Comparison of ENCODE assay signal across 8 cellular contexts in genomic region chr9:132268725-132269352, GRCh38.
DNase-seq lines count a peak whose midpoint lies in the region; ATAC-seq and TF ChIP-seq lines count a peak whose summit lies in the region.

No MANE protein-coding gene starts in this region.

- POLR2A ChIA-PET in A673 (lab: Charles Lee; ENCODE audit: low non-redundant PET), result no interaction called here
- POLR2A ChIA-PET in activated CD4-positive, alpha-beta T cell treated with anti-CD3 and anti-CD28 coated beads, Interleukin-2, amount 10 ng/mL, durations not matched to agents 7 days and 5 days (lab: Charles Lee), result no interaction called here

- no peak overlapping the region for H3K4me3 Mint-ChIP-seq in activated CD4-positive, alpha-beta T cell treated with anti-CD3 and anti-CD28 coated beads, Interleukin-2, amount 10 ng/mL, durations not matched to agents 7 days and 5 days

- intact Hi-C loops in A673 (cut with micrococcal nuclease; ENCODE audit: unreplicated experiment), result loop anchor here (2.0 kb wide), 1 partner anchor 506 kb away; no protein-coding TSS in a partner anchor

- no peak overlapping the region for H3K27ac ChIP-seq in A673 (ENCODE audit: low read depth, low read length, poor library complexity, severe bottlenecking)
- H3K27ac ChIP-seq in coronary artery, result no peak overlapping the region
- H3K27ac ChIP-seq in lung (ENCODE audit: low read depth in 1 of 2, low read length in 1 of 2), result no peak overlapping the region

- no peaks in the 10 kb centered on the region for H3K4me1 ChIP-seq in A673 (ENCODE audit: insufficient read depth, low read length, poor library complexity, severe bottlenecking)
- peaks cover 0 to 3% of the 10 kb centered on the region in 2 donors for H3K4me1 ChIP-seq in lung (ENCODE audit: control insufficient read depth in 2 of 2, insufficient read depth in 2 of 2, low read length in 2 of 2)

- 54 to 56% methylated on average over 10 of the region's 10 CpGs for WGBS in lung, 2 donors

- no peak overlapping the region for H3K4me3 ChIP-seq in A673 (ENCODE audit: low read depth, low read length, poor library complexity, severe bottlenecking)
- H3K4me3 ChIP-seq in coronary artery, result no peak overlapping the region
- H3K4me3 ChIP-seq in lung, result no peak overlapping the region

- peaks cover 7% of the 10 kb centered on the region for H3K4me1 Mint-ChIP-seq in activated CD4-positive, alpha-beta T cell treated with anti-CD3 and anti-CD28 coated beads, Interleukin-2, amount 10 ng/mL, durations not matched to agents 7 days and 5 days

- peaks cover 57% of the 10 kb centered on the region for H3K36me3 ChIP-seq in A673 (ENCODE audit: insufficient read depth, low read length, poor library complexity, severe bottlenecking)
- H3K36me3 ChIP-seq in lung (ENCODE audit: control insufficient read depth in 2 of 2, insufficient read depth in 2 of 2, low read length in 2 of 2), result peaks cover 18 to 29% of the 10 kb centered on the region in 2 donors

- H3K27me3 Mint-ChIP-seq in activated CD4-positive, alpha-beta T cell treated with anti-CD3 and anti-CD28 coated beads, Interleukin-2, amount 10 ng/mL, durations not matched to agents 7 days and 5 days, result no peaks in the 10 kb centered on the region

- CTCF ChIA-PET in A673 (lab: Charles Lee), result interaction anchor here (1.0 kb wide), 1 partner anchor 9 kb away, joined by 4 read pairs; no protein-coding TSS in a partner anchor
- CTCF ChIA-PET in activated CD4-positive, alpha-beta T cell treated with anti-CD3 and anti-CD28 coated beads, Interleukin-2, amount 10 ng/mL, durations not matched to agents 7 days and 5 days (lab: Charles Lee), result interaction anchor here (0.9 to 1.5 kb wide), 9 partner anchors 9 to 504 kb away, joined by 3 to 10 read pairs (median 4); no protein-coding TSS in a partner anchor

- peak overlapping the region; percentile 44 for H3K27ac Mint-ChIP-seq in activated CD4-positive, alpha-beta T cell treated with anti-CD3 and anti-CD28 coated beads, Interleukin-2, amount 10 ng/mL, durations not matched to agents 7 days and 5 days

- no peaks in the 10 kb centered on the region for H3K9me3 Mint-ChIP-seq in activated CD4-positive, alpha-beta T cell treated with anti-CD3 and anti-CD28 coated beads, Interleukin-2, amount 10 ng/mL, durations not matched to agents 7 days and 5 days

- peak; percentile 94 for TF ChIP-seq CTCF in A673 (conservative IDR thresholded peaks at IDR 0.05; ENCODE audit: low read depth, low read length)
- peak; percentile 49 for TF ChIP-seq CTCF in coronary artery (IDR thresholded peaks at IDR 0.05)
- TF ChIP-seq CTCF in lung (IDR thresholded peaks at IDR 0.05; ENCODE audit: control extremely low read depth, extremely low read depth), result peak; percentile 65

- peak; percentile 78 for DNase-seq in A673 (ENCODE audit: low spot score)
- DNase-seq in H4 (ENCODE audit: low spot score), result peak; percentile 59
- DNase-seq in NCI-H345 treated with DMSO at 0.1 percent for 48 hours (lab: John Stamatoyannopoulos, UW; ENCODE audit: unreplicated experiment), result peak; percentile 27
- DNase-seq in activated CD4-positive, alpha-beta T cell treated with anti-CD3 and anti-CD28 coated beads, Interleukin-2, amount 10 ng/mL, durations not matched to agents 7 days and 5 days, result peak; percentile 83
- no peak for DNase-seq in coronary artery (ENCODE audit: low spot score)
- DNase-seq in lung (ENCODE audit: low spot score), result peak; percentile 51
- DNase-seq in stimulated activated CD8-positive, alpha-beta memory T cell treated with anti-CD3 and anti-CD28 coated beads, Interleukin-15, amount 100 ng/mL, for 24 hours (ENCODE audit: low read depth), result peak; percentile 31

- H3K9me3 ChIP-seq in A673 (ENCODE audit: low read depth, low read length, poor library complexity, severe bottlenecking), result no peaks in the 10 kb centered on the region
- peaks cover 0 to 3% of the 10 kb centered on the region in 2 donors for H3K9me3 ChIP-seq in lung (ENCODE audit: control insufficient read depth in 2 of 2, insufficient read depth in 1 of 2, low read length in 1 of 2)

- H3K27me3 ChIP-seq in A673 (replicated peaks; ENCODE audit: insufficient read depth, low read depth, low read length, poor library complexity) (no peaks in the 10 kb centered on the region), lung (ENCODE audit: control insufficient read depth, insufficient read depth) (no peaks in the 10 kb centered on the region)

- no peak for ATAC-seq in lung (ENCODE audit: insufficient read depth, low FRiP score)
- ATAC-seq in HG02981 (IDR thresholded peaks at IDR 0.05; ENCODE audit: unreplicated experiment), result no peak

- peaks cover 61% of the 10 kb centered on the region for H3K36me3 Mint-ChIP-seq in activated CD4-positive, alpha-beta T cell treated with anti-CD3 and anti-CD28 coated beads, Interleukin-2, amount 10 ng/mL, durations not matched to agents 7 days and 5 days (ENCODE audit: low read depth)

- no TSS peak for BruUV-seq in A673 (replicated peaks; lab: Mats Ljungman, UMichigan)
